In the genomic region with DNA sequence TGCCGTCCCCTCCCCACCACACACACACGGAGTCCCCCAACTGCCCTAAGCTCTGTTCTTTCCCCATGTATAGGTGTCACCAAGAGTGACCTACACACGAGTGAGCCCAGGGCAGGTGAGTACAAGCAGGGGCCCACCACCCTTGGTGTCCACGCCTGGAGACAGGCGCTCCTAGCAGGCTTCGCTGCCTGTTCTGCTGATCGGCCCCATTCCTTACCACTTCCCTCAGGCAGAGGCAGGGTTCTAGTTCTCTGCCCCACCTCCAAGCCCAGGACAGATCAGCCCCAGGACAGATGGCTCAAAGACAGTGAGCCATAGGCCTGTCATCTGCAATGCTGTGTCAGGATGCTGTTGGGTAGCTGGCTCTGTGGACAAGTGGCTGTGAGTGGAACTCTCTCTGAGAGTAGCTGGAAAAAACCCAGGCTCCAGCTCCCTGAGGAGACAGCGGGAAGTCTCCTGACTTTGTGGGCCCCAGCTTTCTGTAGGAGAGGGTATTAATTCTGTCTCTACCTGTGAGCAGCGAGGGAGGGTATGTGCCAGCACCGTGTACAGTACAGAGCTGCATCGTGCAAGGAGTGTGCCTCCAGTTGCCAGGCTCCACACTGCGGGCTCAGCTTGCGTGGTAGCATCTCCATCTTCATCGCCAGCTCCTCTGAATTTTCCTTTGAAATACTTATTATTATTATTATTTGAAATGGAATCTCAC, we compare ENCODE assay signal across 8 cellular contexts. TPM values are rescaled to one million over a fixed set of nuclear protein-coding genes. Genes with fewer than 3 reads are reported as not detected.
DNase-seq lines count a peak whose midpoint lies in the region; ATAC-seq and TF ChIP-seq lines count a peak whose summit lies in the region.

No MANE protein-coding gene starts in this region.

- peaks cover 0 to 3% (median 2%) of the 10 kb centered on the region in 4 donors for H3K36me3 ChIP-seq in liver (ENCODE audit: control insufficient read depth in 4 of 4, insufficient read depth in 3 of 4, low read depth in 1 of 4, low read length in 3 of 4)
- H3K36me3 ChIP-seq in tibial artery: peaks cover 1 to 18% (median 7%) of the 10 kb centered on the region in 3 donors

- no peaks in the 10 kb centered on the region for H3K27me3 Mint-ChIP-seq in stimulated activated naive CD8-positive, alpha-beta T cell treated with anti-CD3 and anti-CD28 coated beads, Interleukin-15, Interleukin-2, amounts not matched to agents 100 ng/mL and 50 ng/mL, for 24 hours

- no peak for TF ChIP-seq RAD21 in liver (IDR thresholded peaks at IDR 0.05)

- H3K4me1 ChIP-seq in liver (ENCODE audit: control insufficient read depth in 4 of 4, insufficient read depth in 4 of 4, low read length in 3 of 4) (peaks cover 21 to 75% (median 59%) of the 10 kb centered on the region in 4 donors), tibial artery (peaks cover 0 to 65% (median 38%) of the 10 kb centered on the region in 4 donors)

- H3K27me3 ChIP-seq in liver (ENCODE audit: control insufficient read depth in 4 of 4, insufficient read depth in 4 of 4, low read length in 3 of 4) (no peaks in the 10 kb centered on the region), tibial artery (no peaks in the 10 kb centered on the region)

- 80% methylated on average over 14 of the region's 14 CpGs for WGBS in liver

- DNase-seq in stimulated activated naive CD8-positive, alpha-beta T cell treated with anti-CD3 and anti-CD28 coated beads, Interleukin-15, Interleukin-2, amounts not matched to agents 100 U/mL and 50 U/mL, for 24 hours: no peak
- DNase-seq in tibial artery (peak in 1 of 2 donors; percentile 68), GOT3 (lab: John Stamatoyannopoulos, UW) (no peak)

- peak overlapping the region; percentile 67 for H3K27ac Mint-ChIP-seq in stimulated activated naive CD8-positive, alpha-beta T cell treated with anti-CD3 and anti-CD28 coated beads, Interleukin-15, Interleukin-2, amounts not matched to agents 100 ng/mL and 50 ng/mL, for 24 hours

- intact Hi-C loops in tibial artery (cut with DNase I; ENCODE audit: low total_unique reads): loop anchor here (10.0 kb wide), 1 partner anchor 195 kb away; no protein-coding TSS in a partner anchor

- H3K9me3 ChIP-seq in liver (ENCODE audit: control insufficient read depth in 4 of 4, low read length in 3 of 4) (no peaks in the 10 kb centered on the region), tibial artery (no peaks in the 10 kb centered on the region)

- H3K4me3 Mint-ChIP-seq in stimulated activated naive CD8-positive, alpha-beta T cell treated with anti-CD3 and anti-CD28 coated beads, Interleukin-15, Interleukin-2, amounts not matched to agents 100 ng/mL and 50 ng/mL, for 24 hours: peak overlapping the region; percentile 84

- peaks cover 36% of the 10 kb centered on the region for H3K4me1 Mint-ChIP-seq in stimulated activated naive CD8-positive, alpha-beta T cell treated with anti-CD3 and anti-CD28 coated beads, Interleukin-15, Interleukin-2, amounts not matched to agents 100 ng/mL and 50 ng/mL, for 24 hours (ENCODE audit: low read depth)

- peak overlapping the region in 1 of 2 donors; percentile 67 for H3K9ac ChIP-seq in liver (ENCODE audit: low read depth in 1 of 2, low read length in 2 of 2)

- H3K27ac ChIP-seq in angular gyrus (ENCODE audit: low read depth, low read length) (peak overlapping the region; percentile 82), liver (ENCODE audit: low read depth in 1 of 2, low read length in 2 of 2) (peak overlapping the region; percentile 66 to 74), tibial artery (peak overlapping the region; percentile 87 to 89)

- peaks cover 15% of the 10 kb centered on the region for H3K36me3 Mint-ChIP-seq in stimulated activated naive CD8-positive, alpha-beta T cell treated with anti-CD3 and anti-CD28 coated beads, Interleukin-15, Interleukin-2, amounts not matched to agents 100 ng/mL and 50 ng/mL, for 24 hours (ENCODE audit: low read depth)

- TF ChIP-seq CTCF in liver (IDR thresholded peaks at IDR 0.05; ENCODE audit: low read depth, low read length, missing input control): no peak
- no peak for TF ChIP-seq CTCF in tibial artery (IDR thresholded peaks at IDR 0.05)

- H3K9me3 Mint-ChIP-seq in stimulated activated naive CD8-positive, alpha-beta T cell treated with anti-CD3 and anti-CD28 coated beads, Interleukin-15, Interleukin-2, amounts not matched to agents 100 ng/mL and 50 ng/mL, for 24 hours: no peaks in the 10 kb centered on the region

- H3K4me3 ChIP-seq in liver (ENCODE audit: low read depth in 1 of 3, low read length in 3 of 3): peak overlapping the region; percentile 57 to 77 (median 59)
- H3K4me3 ChIP-seq in tibial artery: peak overlapping the region; percentile 72 to 90

- no peak for ATAC-seq in stimulated activated naive CD8-positive, alpha-beta T cell treated with anti-CD3 and anti-CD28 coated beads, Interleukin-15, Interleukin-2, amounts not matched to agents 100 U/mL and 50 U/mL, for 24 hours
- ATAC-seq in HG03108 (IDR thresholded peaks at IDR 0.05; ENCODE audit: unreplicated experiment): no peak
- no peak for ATAC-seq in GM21723 (IDR thresholded peaks at IDR 0.05; ENCODE audit: unreplicated experiment)

TF ChIP-seq in liver, 16 proteins besides CTCF, POLR2A, EP300 and RAD21:
- TF ChIP-seq ZBTB33 (IDR thresholded peaks at IDR 0.05) (no peak), RXRA (IDR thresholded peaks at IDR 0.05) (no peak), YY1 (IDR thresholded peaks at IDR 0.05) (no peak), GABPA (IDR thresholded peaks at IDR 0.05 in 1 of 2, conservative IDR thresholded peaks at IDR 0.05 in 1 of 2) (no peak), TAF1 (conservative IDR thresholded peaks at IDR 0.05) (no peak), HNF4G (IDR thresholded peaks at IDR 0.05) (no peak), SP1 (IDR thresholded peaks at IDR 0.05) (no peak)
- TF ChIP-seq, protein P1, sequence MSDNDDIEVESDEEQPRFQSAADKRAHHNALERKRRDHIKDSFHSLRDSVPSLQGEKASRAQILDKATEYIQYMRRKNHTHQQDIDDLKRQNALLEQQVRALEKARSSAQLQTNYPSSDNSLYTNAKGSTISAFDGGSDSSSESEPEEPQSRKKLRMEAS (IDR thresholded peaks at IDR 0.05): no peak

RNA-seq across cellular contexts. Expression of gene TP53I13, which starts 0.9 kb away (rescaled TPM):
- 10 to 100 TPM; 15.2 to 33.7 TPM for total RNA-seq in liver
- 10 to 100 TPM; 12.2 to 42.6 TPM for polyA plus RNA-seq in liver

RNA-seq across cellular contexts. Expression of gene ABHD15, which starts 2.6 kb away (rescaled TPM):
- 10 to 100 TPM in 1 of 2 donors, 1 to 10 TPM in 1; 5.6 to 25.7 TPM for total RNA-seq in liver
- polyA plus RNA-seq in liver: 10 to 100 TPM in 1 of 2 donors, 1 to 10 TPM in 1; 6.6 to 14.7 TPM

RNA-seq across cellular contexts. Expression of gene GIT1, which starts 20.1 kb away (rescaled TPM):
- 10 to 100 TPM in 1 of 2 donors, 1 to 10 TPM in 1; 4.3 to 11.1 TPM for total RNA-seq in liver
- 1 to 10 TPM; 2.2 to 5.4 TPM for polyA plus RNA-seq in liver

RNA-seq across cellular contexts. Expression of gene ANKRD13B, which starts 23.5 kb away (rescaled TPM):
- total RNA-seq in liver: 1 to 10 TPM in 1 of 2 donors, under 1 TPM in 1; 0.50 to 1.6 TPM
- under 1 TPM; 0.06 to 0.52 TPM for polyA plus RNA-seq in liver

RNA-seq across cellular contexts. Expression of gene CORO6, which starts 53.3 kb away (rescaled TPM):
- 1 to 10 TPM in 1 of 2 donors, under 1 TPM in 1; 0.23 to 3.0 TPM for total RNA-seq in liver
- under 1 TPM; 0.44 to 0.75 TPM for polyA plus RNA-seq in liver
